In the genomic region with DNA sequence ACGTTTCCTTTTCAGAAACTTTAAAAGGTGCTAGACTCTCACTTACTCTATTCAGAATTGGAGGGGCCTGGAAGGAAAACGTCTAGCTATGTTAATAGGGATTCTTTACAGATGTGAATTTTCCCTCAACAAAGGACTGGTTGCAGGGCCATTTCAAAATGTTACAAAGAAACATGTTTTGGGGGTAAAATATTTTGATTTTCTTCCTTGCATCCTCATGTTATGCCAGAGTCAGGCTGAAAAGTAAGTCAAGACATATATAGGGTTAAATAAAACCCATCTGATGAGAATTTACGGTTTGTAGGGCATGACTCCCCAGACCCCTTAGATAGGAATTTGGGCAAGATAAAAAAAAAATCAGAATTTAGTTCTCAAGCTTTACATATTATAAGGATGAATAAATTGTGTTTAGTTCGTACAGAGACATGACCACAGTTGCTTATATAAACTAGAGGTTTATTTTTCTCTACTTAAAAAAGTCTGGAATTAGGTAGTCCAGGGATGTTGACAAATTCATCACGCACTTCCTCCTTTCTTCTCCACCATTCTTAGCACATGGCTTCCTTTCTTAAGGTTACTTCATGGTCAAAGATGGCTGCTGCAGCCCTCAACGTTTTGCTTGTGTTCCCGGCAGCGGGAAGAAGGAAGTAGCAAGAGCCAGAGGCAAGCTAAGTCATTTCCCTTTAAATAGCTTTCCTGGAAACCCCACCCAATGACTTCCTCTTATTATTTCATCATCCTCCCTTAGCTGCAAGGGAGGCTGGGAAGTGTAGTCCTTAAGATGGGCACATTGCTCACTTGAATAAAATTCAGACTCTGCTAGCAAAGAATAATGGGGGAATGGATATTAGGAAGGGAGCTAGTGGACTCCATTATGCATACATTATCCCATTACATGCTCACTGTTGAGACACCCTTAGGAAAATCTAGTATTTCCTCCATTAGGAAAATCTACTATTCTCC, we compare ENCODE assay signal across 1 cellular context.
TF ChIP-seq lines count a peak whose summit lies in the region.
"Not testable (repeated sequence)": the region's sequence is repeated elsewhere in the genome, so short reads cannot be mapped to it uniquely, and the experiment has no call there.

No MANE protein-coding gene starts in this region.

TF ChIP-seq in K562, 482 proteins besides CTCF, POLR2A, EP300 and RAD21 (continued from another document and continues in another):
- TF ChIP-seq, protein P1, sequence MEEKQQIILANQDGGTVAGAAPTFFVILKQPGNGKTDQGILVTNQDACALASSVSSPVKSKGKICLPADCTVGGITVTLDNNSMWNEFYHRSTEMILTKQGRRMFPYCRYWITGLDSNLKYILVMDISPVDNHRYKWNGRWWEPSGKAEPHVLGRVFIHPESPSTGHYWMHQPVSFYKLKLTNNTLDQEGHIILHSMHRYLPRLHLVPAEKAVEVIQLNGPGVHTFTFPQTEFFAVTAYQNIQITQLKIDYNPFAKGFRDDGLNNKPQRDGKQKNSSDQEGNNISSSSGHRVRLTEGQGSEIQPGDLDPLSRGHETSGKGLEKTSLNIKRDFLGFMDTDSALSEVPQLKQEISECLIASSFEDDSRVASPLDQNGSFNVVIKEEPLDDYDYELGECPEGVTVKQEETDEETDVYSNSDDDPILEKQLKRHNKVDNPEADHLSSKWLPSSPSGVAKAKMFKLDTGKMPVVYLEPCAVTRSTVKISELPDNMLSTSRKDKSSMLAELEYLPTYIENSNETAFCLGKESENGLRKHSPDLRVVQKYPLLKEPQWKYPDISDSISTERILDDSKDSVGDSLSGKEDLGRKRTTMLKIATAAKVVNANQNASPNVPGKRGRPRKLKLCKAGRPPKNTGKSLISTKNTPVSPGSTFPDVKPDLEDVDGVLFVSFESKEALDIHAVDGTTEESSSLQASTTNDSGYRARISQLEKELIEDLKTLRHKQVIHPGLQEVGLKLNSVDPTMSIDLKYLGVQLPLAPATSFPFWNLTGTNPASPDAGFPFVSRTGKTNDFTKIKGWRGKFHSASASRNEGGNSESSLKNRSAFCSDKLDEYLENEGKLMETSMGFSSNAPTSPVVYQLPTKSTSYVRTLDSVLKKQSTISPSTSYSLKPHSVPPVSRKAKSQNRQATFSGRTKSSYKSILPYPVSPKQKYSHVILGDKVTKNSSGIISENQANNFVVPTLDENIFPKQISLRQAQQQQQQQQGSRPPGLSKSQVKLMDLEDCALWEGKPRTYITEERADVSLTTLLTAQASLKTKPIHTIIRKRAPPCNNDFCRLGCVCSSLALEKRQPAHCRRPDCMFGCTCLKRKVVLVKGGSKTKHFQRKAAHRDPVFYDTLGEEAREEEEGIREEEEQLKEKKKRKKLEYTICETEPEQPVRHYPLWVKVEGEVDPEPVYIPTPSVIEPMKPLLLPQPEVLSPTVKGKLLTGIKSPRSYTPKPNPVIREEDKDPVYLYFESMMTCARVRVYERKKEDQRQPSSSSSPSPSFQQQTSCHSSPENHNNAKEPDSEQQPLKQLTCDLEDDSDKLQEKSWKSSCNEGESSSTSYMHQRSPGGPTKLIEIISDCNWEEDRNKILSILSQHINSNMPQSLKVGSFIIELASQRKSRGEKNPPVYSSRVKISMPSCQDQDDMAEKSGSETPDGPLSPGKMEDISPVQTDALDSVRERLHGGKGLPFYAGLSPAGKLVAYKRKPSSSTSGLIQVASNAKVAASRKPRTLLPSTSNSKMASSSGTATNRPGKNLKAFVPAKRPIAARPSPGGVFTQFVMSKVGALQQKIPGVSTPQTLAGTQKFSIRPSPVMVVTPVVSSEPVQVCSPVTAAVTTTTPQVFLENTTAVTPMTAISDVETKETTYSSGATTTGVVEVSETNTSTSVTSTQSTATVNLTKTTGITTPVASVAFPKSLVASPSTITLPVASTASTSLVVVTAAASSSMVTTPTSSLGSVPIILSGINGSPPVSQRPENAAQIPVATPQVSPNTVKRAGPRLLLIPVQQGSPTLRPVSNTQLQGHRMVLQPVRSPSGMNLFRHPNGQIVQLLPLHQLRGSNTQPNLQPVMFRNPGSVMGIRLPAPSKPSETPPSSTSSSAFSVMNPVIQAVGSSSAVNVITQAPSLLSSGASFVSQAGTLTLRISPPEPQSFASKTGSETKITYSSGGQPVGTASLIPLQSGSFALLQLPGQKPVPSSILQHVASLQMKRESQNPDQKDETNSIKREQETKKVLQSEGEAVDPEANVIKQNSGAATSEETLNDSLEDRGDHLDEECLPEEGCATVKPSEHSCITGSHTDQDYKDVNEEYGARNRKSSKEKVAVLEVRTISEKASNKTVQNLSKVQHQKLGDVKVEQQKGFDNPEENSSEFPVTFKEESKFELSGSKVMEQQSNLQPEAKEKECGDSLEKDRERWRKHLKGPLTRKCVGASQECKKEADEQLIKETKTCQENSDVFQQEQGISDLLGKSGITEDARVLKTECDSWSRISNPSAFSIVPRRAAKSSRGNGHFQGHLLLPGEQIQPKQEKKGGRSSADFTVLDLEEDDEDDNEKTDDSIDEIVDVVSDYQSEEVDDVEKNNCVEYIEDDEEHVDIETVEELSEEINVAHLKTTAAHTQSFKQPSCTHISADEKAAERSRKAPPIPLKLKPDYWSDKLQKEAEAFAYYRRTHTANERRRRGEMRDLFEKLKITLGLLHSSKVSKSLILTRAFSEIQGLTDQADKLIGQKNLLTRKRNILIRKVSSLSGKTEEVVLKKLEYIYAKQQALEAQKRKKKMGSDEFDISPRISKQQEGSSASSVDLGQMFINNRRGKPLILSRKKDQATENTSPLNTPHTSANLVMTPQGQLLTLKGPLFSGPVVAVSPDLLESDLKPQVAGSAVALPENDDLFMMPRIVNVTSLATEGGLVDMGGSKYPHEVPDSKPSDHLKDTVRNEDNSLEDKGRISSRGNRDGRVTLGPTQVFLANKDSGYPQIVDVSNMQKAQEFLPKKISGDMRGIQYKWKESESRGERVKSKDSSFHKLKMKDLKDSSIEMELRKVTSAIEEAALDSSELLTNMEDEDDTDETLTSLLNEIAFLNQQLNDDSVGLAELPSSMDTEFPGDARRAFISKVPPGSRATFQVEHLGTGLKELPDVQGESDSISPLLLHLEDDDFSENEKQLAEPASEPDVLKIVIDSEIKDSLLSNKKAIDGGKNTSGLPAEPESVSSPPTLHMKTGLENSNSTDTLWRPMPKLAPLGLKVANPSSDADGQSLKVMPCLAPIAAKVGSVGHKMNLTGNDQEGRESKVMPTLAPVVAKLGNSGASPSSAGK (IDR thresholded peaks at IDR 0.05) = peak; percentile 98
- TF ChIP-seq FOS (IDR thresholded peaks at IDR 0.05; ENCODE audit: extremely low read depth, insufficient read length) = peak; percentile 9
- TF ChIP-seq, protein P2, sequence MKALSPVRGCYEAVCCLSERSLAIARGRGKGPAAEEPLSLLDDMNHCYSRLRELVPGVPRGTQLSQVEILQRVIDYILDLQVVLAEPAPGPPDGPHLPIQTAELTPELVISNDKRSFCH (CRISPR knock-in tag; IDR thresholded peaks at IDR 0.05) = peak; percentile 62; the same call in 1 of the 2 replicates
- TF ChIP-seq, protein P2 (tag; IDR thresholded peaks at IDR 0.05) = peak; percentile 93
- TF ChIP-seq ZNF79 (CRISPR knock-in tag; IDR thresholded peaks at IDR 0.05; ENCODE audit: low read depth) = peak; percentile 70; the same call in 1 of the 2 replicates
- peak; percentile 77 for TF ChIP-seq TAF9B (IDR thresholded peaks at IDR 0.05; ENCODE audit: partially characterized antibody)
- TF ChIP-seq, protein P3, sequence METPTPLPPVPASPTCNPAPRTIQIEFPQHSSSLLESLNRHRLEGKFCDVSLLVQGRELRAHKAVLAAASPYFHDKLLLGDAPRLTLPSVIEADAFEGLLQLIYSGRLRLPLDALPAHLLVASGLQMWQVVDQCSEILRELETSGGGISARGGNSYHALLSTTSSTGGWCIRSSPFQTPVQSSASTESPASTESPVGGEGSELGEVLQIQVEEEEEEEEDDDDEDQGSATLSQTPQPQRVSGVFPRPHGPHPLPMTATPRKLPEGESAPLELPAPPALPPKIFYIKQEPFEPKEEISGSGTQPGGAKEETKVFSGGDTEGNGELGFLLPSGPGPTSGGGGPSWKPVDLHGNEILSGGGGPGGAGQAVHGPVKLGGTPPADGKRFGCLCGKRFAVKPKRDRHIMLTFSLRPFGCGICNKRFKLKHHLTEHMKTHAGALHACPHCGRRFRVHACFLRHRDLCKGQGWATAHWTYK (CRISPR knock-in tag; IDR thresholded peaks at IDR 0.05) = peak; percentile 84; the same call in 1 of the 2 replicates
- TF ChIP-seq, protein P4, sequence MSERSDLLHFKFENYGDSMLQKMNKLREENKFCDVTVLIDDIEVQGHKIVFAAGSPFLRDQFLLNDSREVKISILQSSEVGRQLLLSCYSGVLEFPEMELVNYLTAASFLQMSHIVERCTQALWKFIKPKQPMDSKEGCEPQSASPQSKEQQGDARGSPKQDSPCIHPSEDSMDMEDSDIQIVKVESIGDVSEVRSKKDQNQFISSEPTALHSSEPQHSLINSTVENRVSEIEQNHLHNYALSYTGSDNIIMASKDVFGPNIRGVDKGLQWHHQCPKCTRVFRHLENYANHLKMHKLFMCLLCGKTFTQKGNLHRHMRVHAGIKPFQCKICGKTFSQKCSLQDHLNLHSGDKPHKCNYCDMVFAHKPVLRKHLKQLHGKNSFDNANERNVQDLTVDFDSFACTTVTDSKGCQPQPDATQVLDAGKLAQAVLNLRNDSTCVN (CRISPR knock-in tag; IDR thresholded peaks at IDR 0.05) = peak; percentile 45; the same call in 1 of the 2 replicates
- TF ChIP-seq, protein P5, sequence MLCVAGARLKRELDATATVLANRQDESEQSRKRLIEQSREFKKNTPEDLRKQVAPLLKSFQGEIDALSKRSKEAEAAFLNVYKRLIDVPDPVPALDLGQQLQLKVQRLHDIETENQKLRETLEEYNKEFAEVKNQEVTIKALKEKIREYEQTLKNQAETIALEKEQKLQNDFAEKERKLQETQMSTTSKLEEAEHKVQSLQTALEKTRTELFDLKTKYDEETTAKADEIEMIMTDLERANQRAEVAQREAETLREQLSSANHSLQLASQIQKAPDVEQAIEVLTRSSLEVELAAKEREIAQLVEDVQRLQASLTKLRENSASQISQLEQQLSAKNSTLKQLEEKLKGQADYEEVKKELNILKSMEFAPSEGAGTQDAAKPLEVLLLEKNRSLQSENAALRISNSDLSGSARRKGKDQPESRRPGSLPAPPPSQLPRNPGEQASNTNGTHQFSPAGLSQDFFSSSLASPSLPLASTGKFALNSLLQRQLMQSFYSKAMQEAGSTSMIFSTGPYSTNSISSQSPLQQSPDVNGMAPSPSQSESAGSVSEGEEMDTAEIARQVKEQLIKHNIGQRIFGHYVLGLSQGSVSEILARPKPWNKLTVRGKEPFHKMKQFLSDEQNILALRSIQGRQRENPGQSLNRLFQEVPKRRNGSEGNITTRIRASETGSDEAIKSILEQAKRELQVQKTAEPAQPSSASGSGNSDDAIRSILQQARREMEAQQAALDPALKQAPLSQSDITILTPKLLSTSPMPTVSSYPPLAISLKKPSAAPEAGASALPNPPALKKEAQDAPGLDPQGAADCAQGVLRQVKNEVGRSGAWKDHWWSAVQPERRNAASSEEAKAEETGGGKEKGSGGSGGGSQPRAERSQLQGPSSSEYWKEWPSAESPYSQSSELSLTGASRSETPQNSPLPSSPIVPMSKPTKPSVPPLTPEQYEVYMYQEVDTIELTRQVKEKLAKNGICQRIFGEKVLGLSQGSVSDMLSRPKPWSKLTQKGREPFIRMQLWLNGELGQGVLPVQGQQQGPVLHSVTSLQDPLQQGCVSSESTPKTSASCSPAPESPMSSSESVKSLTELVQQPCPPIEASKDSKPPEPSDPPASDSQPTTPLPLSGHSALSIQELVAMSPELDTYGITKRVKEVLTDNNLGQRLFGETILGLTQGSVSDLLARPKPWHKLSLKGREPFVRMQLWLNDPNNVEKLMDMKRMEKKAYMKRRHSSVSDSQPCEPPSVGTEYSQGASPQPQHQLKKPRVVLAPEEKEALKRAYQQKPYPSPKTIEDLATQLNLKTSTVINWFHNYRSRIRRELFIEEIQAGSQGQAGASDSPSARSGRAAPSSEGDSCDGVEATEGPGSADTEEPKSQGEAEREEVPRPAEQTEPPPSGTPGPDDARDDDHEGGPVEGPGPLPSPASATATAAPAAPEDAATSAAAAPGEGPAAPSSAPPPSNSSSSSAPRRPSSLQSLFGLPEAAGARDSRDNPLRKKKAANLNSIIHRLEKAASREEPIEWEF (CRISPR knock-in tag; IDR thresholded peaks at IDR 0.05) = 0 out of 2 replicates have a peak, but pooled peaks have one; percentile 82
- TF ChIP-seq ESRRA (IDR thresholded peaks at IDR 0.05; ENCODE audit: borderline replicate concordance, low read depth) = peak; percentile 69; the same call in 1 of the 2 replicates
- peak; percentile 68 for TF ChIP-seq SUPT5H (IDR thresholded peaks at IDR 0.05)
- not testable (repeated sequence) for TF ChIP-seq NR2C2 (CRISPR knock-in tag; IDR thresholded peaks at IDR 0.05); JUN (CRISPR knock-in tag; IDR thresholded peaks at IDR 0.05; ENCODE audit: borderline replicate concordance)
- peak; percentile 77 for TF ChIP-seq NR2C2 (tag; IDR thresholded peaks at IDR 0.05)
- TF ChIP-seq, protein P6, sequence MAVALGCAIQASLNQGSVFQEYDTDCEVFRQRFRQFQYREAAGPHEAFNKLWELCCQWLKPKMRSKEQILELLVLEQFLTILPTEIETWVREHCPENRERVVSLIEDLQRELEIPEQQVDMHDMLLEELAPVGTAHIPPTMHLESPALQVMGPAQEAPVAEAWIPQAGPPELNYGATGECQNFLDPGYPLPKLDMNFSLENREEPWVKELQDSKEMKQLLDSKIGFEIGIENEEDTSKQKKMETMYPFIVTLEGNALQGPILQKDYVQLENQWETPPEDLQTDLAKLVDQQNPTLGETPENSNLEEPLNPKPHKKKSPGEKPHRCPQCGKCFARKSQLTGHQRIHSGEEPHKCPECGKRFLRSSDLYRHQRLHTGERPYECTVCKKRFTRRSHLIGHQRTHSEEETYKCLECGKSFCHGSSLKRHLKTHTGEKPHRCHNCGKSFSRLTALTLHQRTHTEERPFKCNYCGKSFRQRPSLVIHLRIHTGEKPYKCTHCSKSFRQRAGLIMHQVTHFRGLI (CRISPR knock-in tag; IDR thresholded peaks at IDR 0.05) = peak; percentile 83
- peak; percentile 33 for TF ChIP-seq NR2C1 (IDR thresholded peaks at IDR 0.05)
- TF ChIP-seq NR2C1 (tag; IDR thresholded peaks at IDR 0.05) = peak; percentile 83
- TF ChIP-seq JUN (IDR thresholded peaks at IDR 0.05; ENCODE audit: borderline replicate concordance, low read depth, low read length) = peak; percentile 76; the same call in 1 of the 2 replicates
- peak; percentile 92 for TF ChIP-seq ZNF583 (CRISPR knock-in tag; IDR thresholded peaks at IDR 0.05)
- TF ChIP-seq, protein P7, sequence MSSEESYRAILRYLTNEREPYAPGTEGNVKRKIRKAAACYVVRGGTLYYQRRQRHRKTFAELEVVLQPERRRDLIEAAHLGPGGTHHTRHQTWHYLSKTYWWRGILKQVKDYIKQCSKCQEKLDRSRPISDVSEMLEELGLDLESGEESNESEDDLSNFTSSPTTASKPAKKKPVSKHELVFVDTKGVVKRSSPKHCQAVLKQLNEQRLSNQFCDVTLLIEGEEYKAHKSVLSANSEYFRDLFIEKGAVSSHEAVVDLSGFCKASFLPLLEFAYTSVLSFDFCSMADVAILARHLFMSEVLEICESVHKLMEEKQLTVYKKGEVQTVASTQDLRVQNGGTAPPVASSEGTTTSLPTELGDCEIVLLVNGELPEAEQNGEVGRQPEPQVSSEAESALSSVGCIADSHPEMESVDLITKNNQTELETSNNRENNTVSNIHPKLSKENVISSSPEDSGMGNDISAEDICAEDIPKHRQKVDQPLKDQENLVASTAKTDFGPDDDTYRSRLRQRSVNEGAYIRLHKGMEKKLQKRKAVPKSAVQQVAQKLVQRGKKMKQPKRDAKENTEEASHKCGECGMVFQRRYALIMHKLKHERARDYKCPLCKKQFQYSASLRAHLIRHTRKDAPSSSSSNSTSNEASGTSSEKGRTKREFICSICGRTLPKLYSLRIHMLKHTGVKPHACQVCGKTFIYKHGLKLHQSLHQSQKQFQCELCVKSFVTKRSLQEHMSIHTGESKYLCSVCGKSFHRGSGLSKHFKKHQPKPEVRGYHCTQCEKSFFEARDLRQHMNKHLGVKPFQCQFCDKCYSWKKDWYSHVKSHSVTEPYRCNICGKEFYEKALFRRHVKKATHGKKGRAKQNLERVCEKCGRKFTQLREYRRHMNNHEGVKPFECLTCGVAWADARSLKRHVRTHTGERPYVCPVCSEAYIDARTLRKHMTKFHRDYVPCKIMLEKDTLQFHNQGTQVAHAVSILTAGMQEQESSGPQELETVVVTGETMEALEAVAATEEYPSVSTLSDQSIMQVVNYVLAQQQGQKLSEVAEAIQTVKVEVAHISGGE (CRISPR knock-in tag; IDR thresholded peaks at IDR 0.05) = peak in 1 of 3 experiments; percentile 72; a peak in 2 of 6 replicates
- peak; percentile 79; the same call in 1 of the 2 replicates for TF ChIP-seq OTX1 (CRISPR knock-in tag; IDR thresholded peaks at IDR 0.05)
